Comparison of ENCODE assay signal across 8 cellular contexts in the genomic region with DNA sequence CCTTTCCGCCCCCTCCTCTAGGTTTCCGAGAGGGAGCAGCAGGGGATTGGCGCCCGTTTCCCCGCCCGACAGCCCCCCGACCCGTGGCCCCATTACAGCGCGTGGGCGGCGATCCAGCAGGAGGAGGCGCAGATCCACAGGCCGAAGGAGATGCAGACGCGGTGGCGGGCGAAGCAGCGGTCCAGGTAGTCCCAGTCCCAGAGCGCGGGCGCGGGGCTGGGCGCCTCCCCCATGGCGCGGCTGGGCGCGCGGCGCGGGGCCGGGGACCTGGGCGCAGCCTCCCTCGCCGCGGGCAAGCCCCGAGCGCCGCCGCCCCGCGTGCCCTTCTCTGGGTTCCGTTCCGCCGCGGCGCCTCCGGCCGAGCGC. TPM values are rescaled to one million over a fixed set of nuclear protein-coding genes. Genes with fewer than 3 reads are reported as not detected.
DNase-seq lines count a peak whose midpoint lies in the region; ATAC-seq and TF ChIP-seq lines count a peak whose summit lies in the region.

No MANE protein-coding gene starts in this region.

- no peaks in the 10 kb centered on the region for H3K36me3 Mint-ChIP-seq in CD4-positive, alpha-beta T cell (ENCODE audit: low read depth)
- H3K36me3 Mint-ChIP-seq in T-helper 17 cell (ENCODE audit: low read depth), result no peaks in the 10 kb centered on the region

- no peaks in the 10 kb centered on the region for H3K27me3 Mint-ChIP-seq in CD4-positive, alpha-beta T cell
- no peaks in the 10 kb centered on the region for H3K27me3 Mint-ChIP-seq in T-helper 17 cell

- no CpG with 5 or more reads among the region's 50 CpGs for WGBS in gastroesophageal sphincter (ENCODE audit: low coverage in 1 of 2), 2 donors
- WGBS in prostate gland, result under 1% methylated on average over 33 of the region's 50 CpGs

- TF ChIP-seq CTCF in CD4-positive, alpha-beta T cell (IDR thresholded peaks at IDR 0.05), result no peak
- TF ChIP-seq CTCF in gastroesophageal sphincter (IDR thresholded peaks at IDR 0.05) (no peak), prostate gland (IDR thresholded peaks at IDR 0.05) (no peak)

- intact Hi-C loops in CD4-positive, alpha-beta T cell (cut with DNase I, micrococcal nuclease), result no loop called here
- intact Hi-C loops in prostate gland (cut with DNase I), result no loop called here

- TF ChIP-seq POLR2A in gastroesophageal sphincter (IDR thresholded peaks at IDR 0.05), result peak in 1 of 2 donors; percentile 7
- no peak for TF ChIP-seq POLR2A in prostate gland (IDR thresholded peaks at IDR 0.05)

- H3K9me3 ChIP-seq in CD4-positive, alpha-beta T cell (ENCODE audit: control insufficient read depth, low read length), result no peaks in the 10 kb centered on the region
- no peaks in the 10 kb centered on the region for H3K9me3 ChIP-seq in T-helper 17 cell (ENCODE audit: control insufficient read depth, low read length, poor library complexity, severe bottlenecking)
- no peaks in the 10 kb centered on the region for H3K9me3 ChIP-seq in gastroesophageal sphincter
- no peaks in the 10 kb centered on the region for H3K9me3 ChIP-seq in prostate gland

- TF ChIP-seq EP300 in gastroesophageal sphincter (IDR thresholded peaks at IDR 0.05), result no peak

- CTCF ChIA-PET in CD4-positive, alpha-beta T cell (lab: Charles Lee), result no interaction called here

- no peaks in the 10 kb centered on the region for H3K9me3 Mint-ChIP-seq in CD4-positive, alpha-beta T cell

- peaks cover 0 to 8% of the 10 kb centered on the region in 2 donors for H3K36me3 ChIP-seq in gastroesophageal sphincter
- no peaks in the 10 kb centered on the region for H3K36me3 ChIP-seq in prostate gland

- peak; percentile 55 for ATAC-seq in CD4-positive, alpha-beta T cell (ENCODE audit: poor library complexity)
- ATAC-seq in GM19324 (IDR thresholded peaks at IDR 0.05; ENCODE audit: low FRiP score, unreplicated experiment), result peak; percentile 57
- ATAC-seq in HG03378 (IDR thresholded peaks at IDR 0.05; ENCODE audit: unreplicated experiment), result peak; percentile 35
- ATAC-seq in T-helper 17 cell, result peak; percentile 64
- peak; percentile 40 for ATAC-seq in gastroesophageal sphincter

- H3K27me3 ChIP-seq in CD4-positive, alpha-beta T cell (ENCODE audit: control insufficient read depth, insufficient read depth, low read length), result no peaks in the 10 kb centered on the region
- H3K27me3 ChIP-seq in gastroesophageal sphincter (no peaks in the 10 kb centered on the region), prostate gland (replicated peaks; ENCODE audit: insufficient read depth) (no peaks in the 10 kb centered on the region)

- H3K4me3 ChIP-seq in gastroesophageal sphincter (peak overlapping the region; percentile 48 to 70), prostate gland (peak overlapping the region; percentile 54 to 55)

- H3K27ac ChIP-seq in CD4-positive, alpha-beta T cell (ENCODE audit: low read depth, low read length), result no peak overlapping the region
- peak overlapping the region in 3 of 4 donors; percentile 58 to 80 (median 79) for H3K27ac ChIP-seq in gastroesophageal sphincter
- peak overlapping the region; percentile 65 to 71 for H3K27ac ChIP-seq in prostate gland

- H3K4me1 ChIP-seq in gastroesophageal sphincter, result peaks cover 0 to 15% (median 0%) of the 10 kb centered on the region in 3 donors
- no peaks in the 10 kb centered on the region for H3K4me1 ChIP-seq in prostate gland (replicated peaks)

- peaks cover 10% of the 10 kb centered on the region for H3K4me1 Mint-ChIP-seq in CD4-positive, alpha-beta T cell (ENCODE audit: low read depth)
- H3K4me1 Mint-ChIP-seq in T-helper 17 cell, result peaks cover 7% of the 10 kb centered on the region

- DNase-seq in CD4-positive, alpha-beta T cell, result peak in 1 of 10 experiments; percentile 9
- DNase-seq in T-helper 17 cell (no peak), prostate gland (ENCODE audit: low spot score) (no peak), DMS 273 treated with DMSO at 0.1 percent for 48 hours (lab: John Stamatoyannopoulos, UW) (no peak), kidney glomerular epithelial cell (lab: John Stamatoyannopoulos, UW) (no peak)

- H3K27ac Mint-ChIP-seq in CD4-positive, alpha-beta T cell, result no peak overlapping the region
- H3K27ac Mint-ChIP-seq in T-helper 17 cell, result peak overlapping the region; percentile 53

- POLR2A ChIA-PET in CD4-positive, alpha-beta T cell (lab: Charles Lee), result interaction anchor here (0.7 to 1.3 kb wide), 2 partner anchors 39 to 53 kb away, joined by 3 to 4 read pairs; partner anchors contain the start of genes FAM43A and LSG1

- H3K4me3 Mint-ChIP-seq in CD4-positive, alpha-beta T cell, result peak overlapping the region; percentile 85
- H3K4me3 Mint-ChIP-seq in T-helper 17 cell, result peak overlapping the region; percentile 86

RNA-seq across cellular contexts. Expression of gene TMEM44, which starts 0.3 kb away (rescaled TPM):
- total RNA-seq in CD4-positive, alpha-beta T cell, result 1 to 10 TPM in 1 of 2 experiments, under 1 TPM in 1; 0.98 to 1.1 TPM
- under 1 TPM; 0.87 to 0.94 TPM for total RNA-seq in T-helper 17 cell
- 1 to 10 TPM; 4.4 to 8.8 (median 7.4) TPM for total RNA-seq in gastroesophageal sphincter
- 10 to 100 TPM; 11.0 to 11.1 TPM for total RNA-seq in prostate gland

RNA-seq across cellular contexts. Expression of gene LSG1, which starts 39.0 kb away (rescaled TPM):
- total RNA-seq in CD4-positive, alpha-beta T cell, result 10 to 100 TPM; 37.9 to 44.6 TPM
- total RNA-seq in T-helper 17 cell (10 to 100 TPM; 42.0 to 52.6 TPM), gastroesophageal sphincter (10 to 100 TPM; 23.0 to 30.3 (median 28.3) TPM), prostate gland (10 to 100 TPM; 25.9 to 49.6 TPM)

RNA-seq across cellular contexts. Expression of gene FAM43A, which starts 52.7 kb away (rescaled TPM):
- 1 to 10 TPM; 2.4 to 2.6 TPM for total RNA-seq in CD4-positive, alpha-beta T cell
- total RNA-seq in T-helper 17 cell (1 to 10 TPM; 2.9 to 5.5 TPM), gastroesophageal sphincter (10 to 100 TPM; 15.9 to 36.3 (median 23.8) TPM), prostate gland (10 to 100 TPM; 39.6 to 93.6 TPM)
